8 cellular contexts compared by ENCODE assay signal in the genomic region with DNA sequence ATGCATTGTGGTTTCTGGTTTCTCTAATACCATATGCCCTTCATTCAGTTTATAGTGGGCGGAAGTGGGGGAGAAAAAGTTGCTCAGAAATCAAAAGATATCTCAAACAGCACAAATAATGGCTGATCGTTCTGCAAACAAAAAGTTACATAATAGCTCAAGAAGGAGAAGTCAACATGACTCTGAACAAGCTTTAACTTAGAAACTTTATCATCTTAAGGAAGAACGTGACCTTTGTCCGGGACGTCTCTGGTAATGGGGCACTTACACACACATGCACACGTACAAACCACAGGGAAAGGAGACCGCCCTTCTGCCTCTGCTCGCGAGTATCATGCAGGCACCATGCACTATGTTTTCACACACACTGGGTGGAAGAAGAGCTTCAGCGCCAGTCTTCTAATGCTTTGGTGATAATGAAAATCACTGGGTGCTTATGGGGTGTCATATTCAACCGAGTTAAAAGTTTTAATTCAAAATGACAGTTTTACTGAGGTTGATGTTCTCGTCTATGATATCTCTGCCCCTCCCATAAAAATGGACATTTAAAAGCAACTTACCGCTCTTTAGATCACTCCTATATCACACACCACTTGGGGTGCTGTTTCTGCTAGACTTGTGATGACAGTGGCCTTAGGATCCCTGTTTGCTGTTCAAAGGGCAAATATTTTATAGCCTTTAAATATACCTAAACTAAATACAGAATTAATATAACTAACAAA.
A peak's percentile ranks its signal among the peaks of the same experiment; 100 is the strongest.
DNase-seq lines count a peak whose midpoint lies in the region; ATAC-seq, FAIRE-seq and TF ChIP-seq lines count a peak whose summit lies in the region.
"Had no signal": no experiment of that assay in that cellular context is flagged by ENCODE, and none has a peak within 500 bp of the region (broad histone marks: within the 10 kb centered on the region; RNA-seq: fewer than 3 reads in every experiment).

No MANE protein-coding gene starts in this region.

- no peak for DNase-seq in HTR-8/SVneo (ENCODE audit: insufficient read length, low spot score)
- DNase-seq in SKM-1 (lab: John Stamatoyannopoulos, UW; ENCODE audit: unreplicated experiment): peak; percentile 9
- no peak for DNase-seq in fibroblast of mammary gland (ENCODE audit: low read depth)
- DNase-seq in retinal pigment epithelial cell (ENCODE audit: low read depth): no peak
- DNase-seq in iPS-NIHi11 (ENCODE audit: low spot score): no peak
- DNase-seq: NCI-H2171 treated with DMSO at 0.1 percent for 48 hours had no signal

- FAIRE-seq in HTR-8/SVneo (lab: Jason Lieb, UNC): peak; percentile 52

- TF ChIP-seq CTCF in fibroblast of mammary gland (conservative IDR thresholded peaks at IDR 0.05; ENCODE audit: control insufficient read depth, insufficient read depth, low read depth, low read length) (peak; percentile 5), retinal pigment epithelial cell (conservative IDR thresholded peaks at IDR 0.05; ENCODE audit: low read depth, low read length) (peak; percentile 30)

- ATAC-seq in GM18517 (IDR thresholded peaks at IDR 0.05; ENCODE audit: unreplicated experiment) (no peak), GM18868 (IDR thresholded peaks at IDR 0.05; ENCODE audit: unreplicated experiment) (no peak)

- H3K4me3 ChIP-seq in fibroblast of mammary gland (ENCODE audit: control insufficient read depth, low read depth, low read length) (no peak overlapping the region), retinal pigment epithelial cell (ENCODE audit: low read length) (no peak overlapping the region)
